In the genomic region with DNA sequence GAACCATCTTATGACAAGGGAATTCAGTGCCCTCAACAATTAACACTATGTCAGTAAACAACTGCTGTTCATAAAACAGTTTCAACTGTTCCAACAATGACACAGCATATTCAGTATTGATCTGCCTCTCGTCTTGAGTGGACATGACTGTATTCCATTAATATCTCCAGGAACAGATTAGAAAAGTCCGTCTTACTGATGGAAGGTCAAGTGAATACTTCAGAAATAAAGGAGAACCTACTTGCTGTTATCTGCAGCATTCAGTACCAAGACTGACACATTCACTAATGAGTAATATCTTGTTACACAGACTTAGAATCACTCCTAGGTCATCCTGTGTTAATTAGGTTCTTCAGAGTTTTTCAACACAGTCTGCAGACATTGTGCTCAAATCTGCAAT, we compare ENCODE assay signal across 8 cellular contexts. TPM values are rescaled to one million over a fixed set of nuclear protein-coding genes. Genes with fewer than 3 reads are reported as not detected.
DNase-seq lines count a peak whose midpoint lies in the region; ATAC-seq, FAIRE-seq and TF ChIP-seq lines count a peak whose summit lies in the region.

No MANE protein-coding gene starts in this region.

- peak overlapping the region in 4 of 8 donors; percentile 7 to 48 (median 16) for H3K27ac Mint-ChIP-seq in CD8-positive, alpha-beta memory T cell
- peak overlapping the region; percentile 65 for H3K27ac Mint-ChIP-seq in HFFc6
- H3K27ac Mint-ChIP-seq in activated naive CD8-positive, alpha-beta T cell treated with anti-CD3 and anti-CD28 coated beads for 36 hours: peak overlapping the region; percentile 32
- H3K27ac Mint-ChIP-seq in CD14-positive monocyte: peak overlapping the region in 3 of 7 donors; percentile 57 to 63 (median 61)

- TF ChIP-seq EP300 in HepG2 (IDR thresholded peaks at IDR 0.05; ENCODE audit: low read depth in 2 of 2, low read length in 2 of 2): 0 out of 4 replicates have a peak, but pooled peaks of 1 of the 2 experiments have one; percentile 22
- TF ChIP-seq EP300 in HepG2 (CRISPR knock-in tag; IDR thresholded peaks at IDR 0.05; ENCODE audit: borderline replicate concordance): no peak
- no peak for TF ChIP-seq EP300 in sigmoid colon (IDR thresholded peaks at IDR 0.05)

- peaks cover 55 to 94% (median 88%) of the 10 kb centered on the region in 3 donors for H3K4me1 Mint-ChIP-seq in CD8-positive, alpha-beta memory T cell
- H3K4me1 Mint-ChIP-seq in HFFc6 (ENCODE audit: low read depth) (peaks cover 43% of the 10 kb centered on the region), CD14-positive monocyte (peaks cover 25% of the 10 kb centered on the region)
- H3K4me1 Mint-ChIP-seq in activated naive CD8-positive, alpha-beta T cell treated with anti-CD3 and anti-CD28 coated beads for 36 hours: peaks cover 32% of the 10 kb centered on the region

- FAIRE-seq in HepG2 (lab: Jason Lieb, UNC): no peak

- TF ChIP-seq CTCF in HFFc6 (IDR thresholded peaks at IDR 0.05): no peak
- TF ChIP-seq CTCF in HepG2 (CRISPR knock-in tag; IDR thresholded peaks at IDR 0.05): no peak
- no peak for TF ChIP-seq CTCF in CD14-positive monocyte (IDR thresholded peaks at IDR 0.05)
- TF ChIP-seq CTCF in sigmoid colon (IDR thresholded peaks at IDR 0.05): no peak

- TF ChIP-seq POLR2A in HepG2 (IDR thresholded peaks at IDR 0.05; ENCODE audit: insufficient read depth in 1 of 2, low read depth in 2 of 2, low read length in 2 of 2) (no peak), sigmoid colon (IDR thresholded peaks at IDR 0.05) (no peak)

- BruUV-seq in HepG2 (replicated peaks; lab: Mats Ljungman, UMichigan): no TSS peak

- no peak overlapping the region for H3K27ac ChIP-seq in CD8-positive, alpha-beta memory T cell (ENCODE audit: low read depth, low read length)
- H3K27ac ChIP-seq in HepG2 (ENCODE audit: extremely low read length, insufficient read depth, low read length) (peak overlapping the region; percentile 47), sigmoid colon (peak overlapping the region in 2 of 4 donors; percentile 10 to 18)

- POLR2A ChIA-PET in CD8-positive, alpha-beta memory T cell (lab: Charles Lee): no interaction called here
- POLR2A ChIA-PET in HepG2 (lab: Yijun Ruan, JAX): no interaction called here

- peak overlapping the region in 4 of 7 donors; percentile 0 to 26 (median 13) for H3K4me3 Mint-ChIP-seq in CD8-positive, alpha-beta memory T cell
- H3K4me3 Mint-ChIP-seq in HFFc6 (no peak overlapping the region; the same call in 1 of the 2 replicates), CD14-positive monocyte (no peak overlapping the region)
- no peak overlapping the region for H3K4me3 Mint-ChIP-seq in activated naive CD8-positive, alpha-beta T cell treated with anti-CD3 and anti-CD28 coated beads for 36 hours

- peaks cover 27% of the 10 kb centered on the region for H4K20me1 ChIP-seq in HepG2 (ENCODE audit: insufficient read depth, low read length)

- no peak for DNase-seq in CD8-positive, alpha-beta memory T cell
- DNase-seq in HFFc6 (no peak), HepG2 (ENCODE audit: low spot score) (no peak), ACHN (no peak), CD14-positive monocyte (ENCODE audit: low spot score) (no peak), sigmoid colon (no peak)
- DNase-seq in activated naive CD8-positive, alpha-beta T cell treated with anti-CD3 and anti-CD28 coated beads for 36 hours: no peak
- DNase-seq in stimulated activated CD4-positive, alpha-beta T cell treated with anti-CD3 and anti-CD28 coated beads, Interleukin-4, amount 100 ng/mL, for 1 hour: no peak

- no peak overlapping the region for H3K4me3 ChIP-seq in CD8-positive, alpha-beta memory T cell (ENCODE audit: low read length)
- H3K4me3 ChIP-seq in HepG2 (replicated peaks in 1 of 3; ENCODE audit: insufficient read depth in 1 of 3, low read depth in 2 of 3, low read length in 3 of 3) (no peak overlapping the region), sigmoid colon (no peak overlapping the region)

- no peaks in the 10 kb centered on the region for H3K9me3 Mint-ChIP-seq in CD8-positive, alpha-beta memory T cell
- H3K9me3 Mint-ChIP-seq in HFFc6 (no peaks in the 10 kb centered on the region), CD14-positive monocyte (no peaks in the 10 kb centered on the region)
- H3K9me3 Mint-ChIP-seq in activated naive CD8-positive, alpha-beta T cell treated with anti-CD3 and anti-CD28 coated beads for 36 hours: no peaks in the 10 kb centered on the region

- no peaks in the 10 kb centered on the region for H3K27me3 ChIP-seq in CD8-positive, alpha-beta memory T cell (ENCODE audit: insufficient read depth, low read length, poor library complexity, severe bottlenecking)
- H3K27me3 ChIP-seq in HepG2 (ENCODE audit: control insufficient read depth in 1 of 2, insufficient read depth in 2 of 2, low read length in 2 of 2) (no peaks in the 10 kb centered on the region), sigmoid colon (no peaks in the 10 kb centered on the region)

- peak; percentile 31; the same call in 1 of the 3 replicates for ATAC-seq in HepG2

- H3K36me3 ChIP-seq in CD8-positive, alpha-beta memory T cell (ENCODE audit: insufficient read depth, low read length): peaks cover 9% of the 10 kb centered on the region
- H3K36me3 ChIP-seq in HepG2 (replicated peaks in 1 of 2; ENCODE audit: control insufficient read depth in 1 of 2, insufficient read depth in 2 of 2, low read length in 2 of 2) (peaks cover 0 to 19% of the 10 kb centered on the region in 2 experiments; a peak in 4 of 5 replicates), sigmoid colon (peaks cover 0 to 10% (median 8%) of the 10 kb centered on the region in 4 donors)

- H2AFZ ChIP-seq in HepG2 (ENCODE audit: low read length): no peak overlapping the region

- no peaks in the 10 kb centered on the region for H3K27me3 Mint-ChIP-seq in CD8-positive, alpha-beta memory T cell
- no peaks in the 10 kb centered on the region; the same call in 1 of the 2 replicates for H3K27me3 Mint-ChIP-seq in HFFc6 (ENCODE audit: insufficient read depth)
- no peaks in the 10 kb centered on the region for H3K27me3 Mint-ChIP-seq in activated naive CD8-positive, alpha-beta T cell treated with anti-CD3 and anti-CD28 coated beads for 36 hours
- H3K27me3 Mint-ChIP-seq in CD14-positive monocyte (ENCODE audit: low read depth in 3 of 3): no peaks in the 10 kb centered on the region

- H3K9ac ChIP-seq in HepG2 (ENCODE audit: insufficient read depth, low read depth, low read length): no peak overlapping the region

- no peaks in the 10 kb centered on the region for H3K9me3 ChIP-seq in CD8-positive, alpha-beta memory T cell (ENCODE audit: low read length)
- H3K9me3 ChIP-seq in HepG2 (ENCODE audit: low read length) (no peaks in the 10 kb centered on the region), sigmoid colon (no peaks in the 10 kb centered on the region)

- H3K4me2 ChIP-seq in HepG2 (ENCODE audit: low read depth, low read length): no peak overlapping the region

- TF ChIP-seq RAD21 in HepG2 (CRISPR knock-in tag; IDR thresholded peaks at IDR 0.05): no peak

- peaks cover 35% of the 10 kb centered on the region for H3K4me1 ChIP-seq in CD8-positive, alpha-beta memory T cell (ENCODE audit: insufficient read depth, low read length)
- H3K4me1 ChIP-seq in HepG2 (ENCODE audit: insufficient read depth, low read length) (peaks cover 45% of the 10 kb centered on the region), sigmoid colon (peaks cover 0 to 62% (median 38%) of the 10 kb centered on the region in 4 donors)

- in situ Hi-C loops in HepG2 (cut with HindIII; ENCODE audit: extremely low pct_ligation_motif_present, low pct_unique_long_range_greater_than_20kb): no loop called here
- in situ Hi-C loops in ACHN (cut with HindIII; ENCODE audit: low pct_ligation_motif_present, low pct_unique_long_range_greater_than_20kb, low sequenced_read_pairs): no loop called here

- CTCF ChIA-PET in CD8-positive, alpha-beta memory T cell (lab: Charles Lee): interaction anchor here (1.1 kb wide), 1 partner anchor 63 kb away, joined by 3 read pairs; no protein-coding TSS in a partner anchor
- CTCF ChIA-PET in HepG2 (lab: Yijun Ruan, JAX; ENCODE audit: low intra/inter-chr PET ratio, low total read pairs): no interaction called here

- peaks cover 79% of the 10 kb centered on the region for H3K79me2 ChIP-seq in HepG2 (ENCODE audit: insufficient read depth, low read length)

- intact Hi-C loops in HepG2 (cut with micrococcal nuclease; ENCODE audit: unreplicated experiment) (no loop called here), CD14-positive monocyte (cut with micrococcal nuclease) (no loop called here), sigmoid colon (cut with DNase I) (no loop called here)

- H3K36me3 Mint-ChIP-seq in CD8-positive, alpha-beta memory T cell: peaks cover 0 to 38% (median 9%) of the 10 kb centered on the region in 3 donors
- H3K36me3 Mint-ChIP-seq in HFFc6 (ENCODE audit: low read depth) (peaks cover 16% of the 10 kb centered on the region; the same call in 1 of the 2 replicates), CD14-positive monocyte (peaks cover 17 to 38% of the 10 kb centered on the region in 2 donors)
- peaks cover 13% of the 10 kb centered on the region for H3K36me3 Mint-ChIP-seq in activated naive CD8-positive, alpha-beta T cell treated with anti-CD3 and anti-CD28 coated beads for 36 hours

- WGBS in HepG2 (ENCODE audit: low lambda C conversion rate): 41% methylated on average over 2 of the region's 2 CpGs
- 42 to 49% methylated on average over 2 of the region's 2 CpGs for WGBS in sigmoid colon, 2 donors

RNA-seq across cellular contexts. Expression of a gene that starts 12.1 kb away (rescaled TPM):
- 10 to 100 TPM; 21.8 to 24.2 TPM for total RNA-seq in CD8-positive, alpha-beta memory T cell
- polyA plus RNA-seq in CD8-positive, alpha-beta memory T cell: 21.9 TPM
- total RNA-seq in HFFc6 (2021; fragmentation: NEBNext Ultra II Directional; extraction: Animal tissue kit (Norgen Biotek cat#: 25700)): 10 to 100 TPM; 20.8 to 24.5 (median 22.0) TPM
- total RNA-seq in activated naive CD8-positive, alpha-beta T cell treated with anti-CD3 and anti-CD28 coated beads for 36 hours: 10 to 100 TPM; 20.9 to 22.7 TPM
- total RNA-seq in HepG2 (2016; rRNA removed; fragmentation: Illumina TruSeq; extraction: Trizol): 25.2 and 33.6 TPM in 2 replicates
- 7.9 and 13.5 TPM in 2 replicates for total RNA-seq in HepG2 (2016; cell fraction: cytosol; rRNA removed; fragmentation: Illumina TruSeq; extraction: Trizol; ENCODE audit: low read depth)
- total RNA-seq in HepG2 (2016; cell fraction: insoluble cytoplasmic fraction; rRNA removed; fragmentation: Illumina TruSeq; extraction: Trizol): 25.6 and 31.4 TPM in 2 replicates
- total RNA-seq in HepG2 (2016; cell fraction: membrane; rRNA removed; fragmentation: Illumina TruSeq; extraction: Trizol): 18.4 and 19.0 TPM in 2 replicates
- 25.8 and 27.2 TPM in 2 replicates for total RNA-seq in HepG2 (2016; cell fraction: nucleus; rRNA removed; fragmentation: Illumina TruSeq; extraction: Trizol)
- polyA plus RNA-seq in HepG2 (2011; rRNA removed): 20.1 and 24.0 TPM in 2 replicates
- 10.9 and 15.6 TPM in 2 replicates for polyA plus RNA-seq in HepG2 (2011; cell fraction: cytosol; rRNA removed)
- polyA plus RNA-seq in HepG2 (2011; cell fraction: nucleus; rRNA removed): 19.7 and 19.8 TPM in 2 replicates
- polyA plus RNA-seq in HepG2 (2012): 28.6 and 34.5 TPM in 2 replicates
- 4.4 and 4.5 TPM in 2 replicates for polyA plus RNA-seq in HepG2 (2016; cell fraction: cytosol; fragmentation: Illumina TruSeq; extraction: Trizol; ENCODE audit: low read depth)
- 19.2 and 21.5 TPM in 2 replicates for polyA plus RNA-seq in HepG2 (2016; cell fraction: insoluble cytoplasmic fraction; fragmentation: Illumina TruSeq; extraction: Trizol; ENCODE audit: low read depth)
- 8.7 and 9.9 TPM in 2 replicates for polyA plus RNA-seq in HepG2 (2016; cell fraction: membrane; fragmentation: Illumina TruSeq; extraction: Trizol; ENCODE audit: low read depth)
- polyA plus RNA-seq in HepG2 (2016; cell fraction: nucleus; fragmentation: Illumina TruSeq; extraction: Trizol; ENCODE audit: insufficient read depth, low read depth): 29.1 and 29.9 TPM in 2 replicates
- 16.4 and 17.8 TPM in 2 replicates for polyA minus RNA-seq in HepG2 (2011; rRNA and poly(A)+ RNA removed; ENCODE audit: low replicate concordance)
- polyA minus RNA-seq in HepG2 (2011; cell fraction: cytosol; rRNA and poly(A)+ RNA removed): 30.3 and 34.7 TPM in 2 replicates
- 64.3 and 71.3 TPM in 2 replicates for polyA minus RNA-seq in HepG2 (2011; cell fraction: nucleus; rRNA and poly(A)+ RNA removed)
- 10 to 100 TPM; 23.7 to 33.9 TPM for polyA plus RNA-seq in CD14-positive monocyte
- total RNA-seq in sigmoid colon: 10 to 100 TPM; 28.5 to 39.7 (median 37.5) TPM
- 10 to 100 TPM; 14.1 to 19.8 (median 16.0) TPM for polyA plus RNA-seq in sigmoid colon

Comparison
In these comparisons a context has a peak if more than half of its experiments do, and no peak if none do; other contexts are left out.
1. H3K4me3 Mint-ChIP-seq: peak in CD8-positive, alpha-beta memory T cell (4 of 7); none in HFFc6 (single experiment), activated naive CD8-positive, alpha-beta T cell treated with anti-CD3 and anti-CD28 coated beads for 36 hours (single experiment) and CD14-positive monocyte (0 of 2).